ENCODE assay signal across 10 cellular contexts in the genomic region with DNA sequence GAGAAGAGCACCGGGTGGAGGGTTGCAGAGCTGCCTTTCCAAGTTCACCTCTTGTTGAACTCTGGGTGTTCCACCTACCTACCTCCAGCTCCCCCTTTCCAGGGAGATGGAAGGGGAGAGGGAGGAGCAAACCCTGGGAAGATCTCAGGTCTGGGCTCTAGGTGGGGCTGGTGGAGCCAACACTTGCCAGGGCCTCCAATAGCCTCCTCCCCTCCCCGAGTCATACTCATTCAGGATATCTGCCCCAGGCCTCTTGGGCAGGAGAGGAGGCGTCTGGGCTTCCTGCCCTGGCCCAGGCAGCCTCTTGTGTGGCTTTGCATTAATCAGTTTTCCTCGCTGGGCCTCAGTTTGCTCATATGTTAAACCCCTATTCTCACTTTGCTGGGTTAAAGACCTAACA. TPM values are rescaled to one million over a fixed set of nuclear protein-coding genes. Genes with fewer than 3 reads are reported as not detected.
A peak's percentile ranks its signal among the peaks of the same experiment; 100 is the strongest.
DNase-seq lines count a peak whose midpoint lies in the region; ATAC-seq, FAIRE-seq and TF ChIP-seq lines count a peak whose summit lies in the region.
"Had no signal": no experiment of that assay in that cellular context is flagged by ENCODE, and none has a peak within 500 bp of the region (broad histone marks: within the 10 kb centered on the region; RNA-seq: fewer than 3 reads in every experiment).

No MANE protein-coding gene starts in this region.

- H3K27ac Mint-ChIP-seq in natural killer cell (no peak overlapping the region), CD14-positive monocyte (no peak overlapping the region)
- no peak overlapping the region for H3K27ac Mint-ChIP-seq in CD4-positive, alpha-beta T cell

- H3K4me3 ChIP-seq in astrocyte of the cerebellum (ENCODE audit: low read depth, low read length) (no peak overlapping the region), HepG2 (replicated peaks in 1 of 3; ENCODE audit: insufficient read depth in 1 of 3, low read depth in 2 of 3, low read length in 3 of 3) (no peak overlapping the region)
- H3K4me3 ChIP-seq: vagina had no signal

- H3K4me3 Mint-ChIP-seq in natural killer cell (no peak overlapping the region), CD14-positive monocyte (no peak overlapping the region)
- H3K4me3 Mint-ChIP-seq in CD4-positive, alpha-beta T cell: no peak overlapping the region

- no peak for TF ChIP-seq POLR2A in HepG2 (IDR thresholded peaks at IDR 0.05; ENCODE audit: insufficient read depth in 1 of 2, low read depth in 2 of 2, low read length in 2 of 2)

- POLR2A ChIA-PET in HepG2 (lab: Yijun Ruan, JAX): no interaction called here
- POLR2A ChIA-PET in CD4-positive, alpha-beta T cell (lab: Charles Lee): no interaction called here

- BruUV-seq in HepG2 (replicated peaks; lab: Mats Ljungman, UMichigan): no TSS peak

- H3K4me1 Mint-ChIP-seq in natural killer cell: peaks cover 6 to 26% of the 10 kb centered on the region in 2 donors
- peaks cover 9% of the 10 kb centered on the region for H3K4me1 Mint-ChIP-seq in CD14-positive monocyte
- peaks cover 22% of the 10 kb centered on the region for H3K4me1 Mint-ChIP-seq in CD4-positive, alpha-beta T cell (ENCODE audit: low read depth)

- no peaks in the 10 kb centered on the region for H3K36me3 ChIP-seq in HepG2 (replicated peaks in 1 of 2; ENCODE audit: control insufficient read depth in 1 of 2, insufficient read depth in 2 of 2, low read length in 2 of 2)
- H3K36me3 ChIP-seq: vagina had no signal

- H3K27me3 Mint-ChIP-seq in natural killer cell (ENCODE audit: low read depth in 2 of 2) (peaks cover 6 to 30% of the 10 kb centered on the region in 2 donors), CD14-positive monocyte (ENCODE audit: low read depth in 3 of 3) (peaks cover 47 to 64% (median 49%) of the 10 kb centered on the region in 3 donors)
- peaks cover 6% of the 10 kb centered on the region for H3K27me3 Mint-ChIP-seq in CD4-positive, alpha-beta T cell

- WGBS in HepG2 (ENCODE audit: low lambda C conversion rate): 88% methylated on average over 3 of the region's 4 CpGs

- no peak overlapping the region for H3K27ac ChIP-seq in HepG2 (ENCODE audit: extremely low read length, insufficient read depth, low read length)
- H3K27ac ChIP-seq in CD4-positive, alpha-beta T cell (ENCODE audit: low read depth, low read length): no peak overlapping the region
- H3K27ac ChIP-seq: vagina had no signal

- DNase-seq in EL: peak; percentile 43
- DNase-seq in HTR-8/SVneo (ENCODE audit: insufficient read length, low spot score): peak; percentile 40
- no peak for DNase-seq in astrocyte of the cerebellum (ENCODE audit: low read depth)
- peak; percentile 33 for DNase-seq in HepG2 (ENCODE audit: low spot score)
- no peak for DNase-seq in natural killer cell
- no peak for DNase-seq in CD14-positive monocyte (ENCODE audit: low spot score)
- DNase-seq in CD4-positive, alpha-beta T cell: no peak
- DNase-seq: left ventricle myocardium superior had no signal

- intact Hi-C loops in HepG2 (cut with micrococcal nuclease; ENCODE audit: unreplicated experiment): no loop called here
- intact Hi-C loops in natural killer cell (cut with micrococcal nuclease): loop anchor here (10.0 kb wide), 1 partner anchor 401 kb away; no protein-coding TSS in a partner anchor
- intact Hi-C loops in CD14-positive monocyte (cut with micrococcal nuclease): no loop called here
- intact Hi-C loops in CD4-positive, alpha-beta T cell (cut with DNase I, micrococcal nuclease): loop anchor here (5.0 to 10.0 kb wide), 6 partner anchors 127 to 438 kb away; a partner anchor contains a TSS

- CTCF ChIA-PET in HepG2 (lab: Yijun Ruan, JAX; ENCODE audit: low intra/inter-chr PET ratio, low total read pairs): no interaction called here
- CTCF ChIA-PET in CD4-positive, alpha-beta T cell (lab: Charles Lee): no interaction called here

- no peaks in the 10 kb centered on the region for H3K9me3 Mint-ChIP-seq in natural killer cell
- peaks cover 0 to 11% (median 4%) of the 10 kb centered on the region in 7 donors for H3K9me3 Mint-ChIP-seq in CD14-positive monocyte
- H3K9me3 Mint-ChIP-seq in CD4-positive, alpha-beta T cell: no peaks in the 10 kb centered on the region

- no peak for FAIRE-seq in HTR-8/SVneo (lab: Jason Lieb, UNC)
- no peak for FAIRE-seq in HepG2 (lab: Jason Lieb, UNC)

- no peak overlapping the region for H3K4me2 ChIP-seq in HepG2 (ENCODE audit: low read depth, low read length)

- TF ChIP-seq CTCF in astrocyte of the cerebellum (IDR thresholded peaks at IDR 0.05; ENCODE audit: low read depth, low read length, missing control alignments): peak; percentile 4
- TF ChIP-seq CTCF in HepG2 (CRISPR knock-in tag; IDR thresholded peaks at IDR 0.05): peak; percentile 25; the same call in 1 of the 2 replicates
- no peak for TF ChIP-seq CTCF in natural killer cell (IDR thresholded peaks at IDR 0.05)
- TF ChIP-seq CTCF in CD14-positive monocyte (IDR thresholded peaks at IDR 0.05): no peak
- TF ChIP-seq CTCF in CD4-positive, alpha-beta T cell (IDR thresholded peaks at IDR 0.05): no peak

- ATAC-seq in HepG2 (peak; percentile 26), natural killer cell (no peak), GM21423 (IDR thresholded peaks at IDR 0.05; ENCODE audit: unreplicated experiment) (no peak)
- ATAC-seq in CD4-positive, alpha-beta T cell (ENCODE audit: poor library complexity): no peak
- ATAC-seq: left ventricle myocardium superior had no signal

- peaks cover 31% of the 10 kb centered on the region for H3K4me1 ChIP-seq in HepG2 (ENCODE audit: insufficient read depth, low read length)

- in situ Hi-C loops in astrocyte of the cerebellum (cut with HindIII; ENCODE audit: low sequenced_read_pairs) (no loop called here), HepG2 (cut with HindIII; ENCODE audit: extremely low pct_ligation_motif_present, low pct_unique_long_range_greater_than_20kb) (loop anchor here (5.0 kb wide), 1 partner anchor 143 kb away; no protein-coding TSS in a partner anchor)

- peaks cover 62% of the 10 kb centered on the region for H4K20me1 ChIP-seq in HepG2 (ENCODE audit: insufficient read depth, low read length)

- no peaks in the 10 kb centered on the region for H3K36me3 Mint-ChIP-seq in natural killer cell
- H3K36me3 Mint-ChIP-seq in CD14-positive monocyte: peaks cover 0 to 2% of the 10 kb centered on the region in 2 donors
- no peaks in the 10 kb centered on the region for H3K36me3 Mint-ChIP-seq in CD4-positive, alpha-beta T cell (ENCODE audit: low read depth)

- no peak overlapping the region for H3K9ac ChIP-seq in HepG2 (ENCODE audit: insufficient read depth, low read depth, low read length)

- TF ChIP-seq RAD21 in HepG2 (CRISPR knock-in tag; IDR thresholded peaks at IDR 0.05): no peak

- no peaks in the 10 kb centered on the region for H3K27me3 ChIP-seq in HepG2 (ENCODE audit: control insufficient read depth in 1 of 2, insufficient read depth in 2 of 2, low read length in 2 of 2)
- no peaks in the 10 kb centered on the region for H3K27me3 ChIP-seq in CD4-positive, alpha-beta T cell (ENCODE audit: control insufficient read depth, insufficient read depth, low read length)
- H3K27me3 ChIP-seq: vagina had no signal

- no peaks in the 10 kb centered on the region for H3K79me2 ChIP-seq in HepG2 (ENCODE audit: insufficient read depth, low read length)

- H3K9me3 ChIP-seq in HepG2 (ENCODE audit: low read length): no peaks in the 10 kb centered on the region
- no peaks in the 10 kb centered on the region for H3K9me3 ChIP-seq in CD4-positive, alpha-beta T cell (ENCODE audit: control insufficient read depth, low read length)
- H3K9me3 ChIP-seq: vagina had no signal

- TF ChIP-seq EP300 in HepG2 (IDR thresholded peaks at IDR 0.05; ENCODE audit: low read depth in 2 of 2, low read length in 2 of 2) (no peak), HepG2 (CRISPR knock-in tag; IDR thresholded peaks at IDR 0.05; ENCODE audit: borderline replicate concordance) (no peak)

- H2AFZ ChIP-seq in HepG2 (ENCODE audit: low read length): no peak overlapping the region

RNA-seq across cellular contexts. Expression of a gene that starts 13.4 kb away (rescaled TPM):
- total RNA-seq in HepG2 (2016; rRNA removed; fragmentation: Illumina TruSeq; extraction: Trizol) (9.7 and 11.9 TPM in 2 replicates), natural killer cell (1 to 10 TPM in 1 of 3 donors, under 1 TPM in 1, not detected in 1; 0.47 to 1.1 TPM)
- 3.8 and 5.0 TPM in 2 replicates for total RNA-seq in HepG2 (2016; cell fraction: cytosol; rRNA removed; fragmentation: Illumina TruSeq; extraction: Trizol; ENCODE audit: low read depth)
- total RNA-seq in HepG2 (2016; cell fraction: insoluble cytoplasmic fraction; rRNA removed; fragmentation: Illumina TruSeq; extraction: Trizol): 7.8 and 12.1 TPM in 2 replicates
- 9.5 and 11.5 TPM in 2 replicates for total RNA-seq in HepG2 (2016; cell fraction: membrane; rRNA removed; fragmentation: Illumina TruSeq; extraction: Trizol)
- total RNA-seq in HepG2 (2016; cell fraction: nucleus; rRNA removed; fragmentation: Illumina TruSeq; extraction: Trizol): 13.6 and 14.7 TPM in 2 replicates
- polyA plus RNA-seq in HepG2 (2011; rRNA removed) (37.5 and 46.1 TPM in 2 replicates), CD14-positive monocyte (not detected)
- polyA plus RNA-seq in HepG2 (2011; cell fraction: cytosol; rRNA removed): 21.6 and 24.9 TPM in 2 replicates
- 114 and 133 TPM in 2 replicates for polyA plus RNA-seq in HepG2 (2011; cell fraction: nucleus; rRNA removed)
- polyA plus RNA-seq in HepG2 (2012): 22.0 and 27.8 TPM in 2 replicates
- polyA plus RNA-seq in HepG2 (2016; cell fraction: cytosol; fragmentation: Illumina TruSeq; extraction: Trizol; ENCODE audit: low read depth): 5.3 and 7.0 TPM in 2 replicates
- 17.1 and 23.0 TPM in 2 replicates for polyA plus RNA-seq in HepG2 (2016; cell fraction: insoluble cytoplasmic fraction; fragmentation: Illumina TruSeq; extraction: Trizol; ENCODE audit: low read depth)
- 14.4 and 18.4 TPM in 2 replicates for polyA plus RNA-seq in HepG2 (2016; cell fraction: membrane; fragmentation: Illumina TruSeq; extraction: Trizol; ENCODE audit: low read depth)
- polyA plus RNA-seq in HepG2 (2016; cell fraction: nucleus; fragmentation: Illumina TruSeq; extraction: Trizol; ENCODE audit: insufficient read depth, low read depth): 58.0 and 62.8 TPM in 2 replicates
- 18.4 and 45.8 TPM in 2 replicates for polyA minus RNA-seq in HepG2 (2011; rRNA and poly(A)+ RNA removed; ENCODE audit: low replicate concordance)
- 12.8 and 14.1 TPM in 2 replicates for polyA minus RNA-seq in HepG2 (2011; cell fraction: cytosol; rRNA and poly(A)+ RNA removed)
- polyA minus RNA-seq in HepG2 (2011; cell fraction: nucleus; rRNA and poly(A)+ RNA removed): 20.8 and 23.4 TPM in 2 replicates
- under 1 TPM; 0.20 to 0.44 TPM for total RNA-seq in CD4-positive, alpha-beta T cell

Comparison
In these comparisons a context has a peak if more than half of its experiments do, and no peak if none do; other contexts are left out.
1. DNase-seq: peak in EL (single experiment), HTR-8/SVneo (single experiment) and HepG2 (single experiment); none in astrocyte of the cerebellum (single experiment), natural killer cell (single experiment), CD14-positive monocyte (single experiment) and CD4-positive, alpha-beta T cell (0 of 10).
2. CTCF ChIP-seq: peak in astrocyte of the cerebellum (single experiment) and HepG2 (single experiment); none in natural killer cell (single experiment), CD14-positive monocyte (single experiment) and CD4-positive, alpha-beta T cell (single experiment).
3. intact Hi-C loops: an anchor here in natural killer cell (10.0 kb wide) and CD4-positive, alpha-beta T cell (5.0 to 10.0 kb wide); none called in HepG2 and CD14-positive monocyte.